ENCODE assay signal across 9 cellular contexts in genomic region chr22:50325444-50326224, GRCh38. TPM values are rescaled to one million over a fixed set of nuclear protein-coding genes. Genes with fewer than 3 reads are reported as not detected.
DNase-seq lines count a peak whose midpoint lies in the region; ATAC-seq and TF ChIP-seq lines count a peak whose summit lies in the region.
"Had no signal": no experiment of that assay in that cellular context is flagged by ENCODE, and none has a peak within 500 bp of the region (broad histone marks: within the 10 kb centered on the region; RNA-seq: fewer than 3 reads in every experiment).

No MANE protein-coding gene starts in this region.

- H3K23ac ChIP-seq in IMR-90 (ENCODE audit: low read depth, low read length): no peak overlapping the region

- H3K9me1 ChIP-seq in IMR-90 (ENCODE audit: insufficient read depth, low read length): peaks cover 7% of the 10 kb centered on the region

- H2BK120ac ChIP-seq in IMR-90 (ENCODE audit: low read depth, low read length): no peak overlapping the region

- H3K36me3 ChIP-seq in IMR-90 (ENCODE audit: control insufficient read depth, insufficient read depth, low read length): no peaks in the 10 kb centered on the region

- no peaks in the 10 kb centered on the region; the same call in 1 of the 2 replicates for H3K27me3 ChIP-seq in IMR-90 (ENCODE audit: control insufficient read depth, insufficient read depth, low read length)

- H3K18ac ChIP-seq in IMR-90 (ENCODE audit: low read depth, low read length): no peak overlapping the region

- intact Hi-C loops in IMR-90 (cut with micrococcal nuclease): loop anchor here (2.0 to 5.0 kb wide), 4 partner anchors 19 to 73 kb away; partner anchors contain the start of genes MAPK11 and PLXNB2

- H2AK9ac ChIP-seq in IMR-90 (replicated peaks; ENCODE audit: low read depth, low read length, poor library complexity): peak overlapping the region; percentile 92

- no peak overlapping the region for H3K56ac ChIP-seq in IMR-90 (ENCODE audit: extremely low read depth, insufficient read depth, low read length)

- no peak overlapping the region for H3K27ac ChIP-seq in IMR-90 (ENCODE audit: insufficient read depth, low read length)

- dilution Hi-C loops in IMR-90 (cut with HindIII; ENCODE audit: low sequenced_read_pairs, unreplicated experiment): no loop called here

- peak overlapping the region; percentile 93 for H3K4me3 Mint-ChIP-seq in neural crest cell

- H2BK5ac ChIP-seq in IMR-90 (ENCODE audit: low read depth, low read length, poor library complexity, severe bottlenecking): no peak overlapping the region

- no peak for TF ChIP-seq RAD21 in IMR-90 (IDR thresholded peaks at IDR 0.05; ENCODE audit: low read length)

- H2AK5ac ChIP-seq in IMR-90 (ENCODE audit: low read depth, low read length): no peak overlapping the region

- peak overlapping the region; percentile 89; the same call in 1 of the 2 replicates for H3K4me2 ChIP-seq in IMR-90 (ENCODE audit: low read depth, low read length)

- no peak overlapping the region for H4K91ac ChIP-seq in IMR-90 (ENCODE audit: insufficient read depth, low read depth, low read length)

- BruUV-seq in IMR-90 (replicated peaks; lab: Mats Ljungman, UMichigan): no TSS peak

- TF ChIP-seq CTCF in IMR-90 (conservative IDR thresholded peaks at IDR 0.05; ENCODE audit: low read depth, low read length) (no peak), choroid plexus epithelial cell (conservative IDR thresholded peaks at IDR 0.05; ENCODE audit: low read depth, low read length) (no peak), neural crest cell (conservative IDR thresholded peaks at IDR 0.05) (no peak)

- H3K9me3 Mint-ChIP-seq in neural crest cell: no peaks in the 10 kb centered on the region

- H3K9ac ChIP-seq in IMR-90 (ENCODE audit: low read depth, low read length): peak overlapping the region; percentile 79

- H4K5ac ChIP-seq in IMR-90 (ENCODE audit: low read depth, low read length): no peak overlapping the region

- no peak overlapping the region; the same call in 1 of the 2 replicates for H3K4ac ChIP-seq in IMR-90 (ENCODE audit: low read depth, low read length)

- 86% methylated on average over 1 of the region's 19 CpGs; no CpG with 5 or more reads in 1 of the 2 experiments for WGBS in IMR-90 (ENCODE audit: extremely low coverage in 2 of 2, insufficient read length in 1 of 2), 2 experiments

- H4K8ac ChIP-seq in IMR-90 (ENCODE audit: low read depth in 2 of 2, low read length in 2 of 2): 0 out of 4 replicates have a peak overlapping the region, but pooled peaks of 1 of the 2 experiments have one; percentile 54

- H2AFZ ChIP-seq in IMR-90 (replicated peaks; ENCODE audit: low read length, poor library complexity): peak overlapping the region; percentile 96

- POLR2A ChIA-PET in IMR-90 (lab: Charles Lee; ENCODE audit: unreplicated experiment): no interaction called here

- no peak overlapping the region; the same call in 1 of the 2 replicates for H3K14ac ChIP-seq in IMR-90 (replicated peaks; ENCODE audit: low read depth, low read length)

- H3K36me3 Mint-ChIP-seq in neural crest cell (ENCODE audit: low read depth): no peaks in the 10 kb centered on the region

- H2BK15ac ChIP-seq in IMR-90 (ENCODE audit: low read depth, low read length): no peak overlapping the region

- no peaks in the 10 kb centered on the region for H4K20me1 ChIP-seq in IMR-90 (ENCODE audit: insufficient read depth, low read length)

- ATAC-seq in IMR-90 (ENCODE audit: low read depth): no peak
- ATAC-seq in HG03097 (IDR thresholded peaks at IDR 0.05; ENCODE audit: low FRiP score, unreplicated experiment): no peak
- no peak for ATAC-seq in GM21381 (IDR thresholded peaks at IDR 0.05; ENCODE audit: unreplicated experiment)

- H3K4me3 ChIP-seq in IMR-90 (ENCODE audit: insufficient read depth, low read depth, low read length) (peak overlapping the region; percentile 86; the same call in 1 of the 2 replicates), choroid plexus epithelial cell (ENCODE audit: low read depth, low read length) (peak overlapping the region; percentile 68)

- peak; percentile 18 for DNase-seq in COLO668 (lab: John Stamatoyannopoulos, UW; ENCODE audit: unreplicated experiment)
- DNase-seq in IMR-90: no peak
- no peak for DNase-seq in choroid plexus epithelial cell (ENCODE audit: low read depth)
- DNase-seq in neural crest cell (ENCODE audit: low read depth, low spot score): no peak
- no peak for DNase-seq in foreskin melanocyte
- DNase-seq in stimulated activated CD4-positive, alpha-beta T cell treated with anti-CD3 and anti-CD28 coated beads, Interleukin-2, amount 100 ng/mL, for 48 hours: no peak
- DNase-seq: NCI-H2171 treated with DMSO at 0.1 percent for 48 hours had no signal

- peak overlapping the region; percentile 95 for H3K27ac Mint-ChIP-seq in neural crest cell (ENCODE audit: unreplicated experiment)

- in situ Hi-C loops in IMR-90 (cut with MboI; ENCODE audit: low sequenced_read_pairs): loop anchor here (5.0 to 10.0 kb wide), 2 partner anchors 51 to 73 kb away; partner anchors contain the start of genes HDAC10 and MAPK11

- no peaks in the 10 kb centered on the region for H3K9me3 ChIP-seq in IMR-90 (ENCODE audit: control insufficient read depth, insufficient read depth, low read length)

- TF ChIP-seq POLR2A in IMR-90 (IDR thresholded peaks at IDR 0.05; ENCODE audit: low read depth, low read length): no peak

- peaks cover 15% of the 10 kb centered on the region for H3K4me1 Mint-ChIP-seq in neural crest cell

- peaks cover 11 to 26% of the 10 kb centered on the region in 2 experiments for H3K79me1 ChIP-seq in IMR-90 (ENCODE audit: low read depth in 1 of 2, low read length in 2 of 2)

- CTCF ChIA-PET in IMR-90 (lab: Yijun Ruan, JAX): interaction anchor here (0.9 kb wide), 1 partner anchor 17 kb away, joined by 3 read pairs; no protein-coding TSS in a partner anchor

- H3K27me3 Mint-ChIP-seq in neural crest cell (ENCODE audit: low read depth): peaks cover 2% of the 10 kb centered on the region

- H2BK20ac ChIP-seq in IMR-90 (ENCODE audit: low read depth, low read length): no peak overlapping the region

- H3K4me1 ChIP-seq in IMR-90 (ENCODE audit: control insufficient read depth, insufficient read depth, low read length): peaks cover 6% of the 10 kb centered on the region

TF ChIP-seq in IMR-90, 13 proteins besides CTCF, POLR2A, EP300 and RAD21:
- TF ChIP-seq NFE2L2 (IDR thresholded peaks at IDR 0.05; ENCODE audit: low read depth, low read length): no peak
- no peak for TF ChIP-seq MAZ (IDR thresholded peaks at IDR 0.05; ENCODE audit: borderline replicate concordance, low read depth, low read length)
- TF ChIP-seq FOS (IDR thresholded peaks at IDR 0.05; ENCODE audit: low read depth, low read length): no peak

RNA-seq across cellular contexts. Expression of gene DENND6B, which starts 1.2 kb away (rescaled TPM):
- total RNA-seq in IMR-90 (2012; rRNA removed) (0.36 and 0.56 TPM in 2 replicates), neural crest cell (18.8 and 22.0 TPM in 2 replicates)
- 4.9 and 5.3 TPM in 2 replicates for polyA plus RNA-seq in IMR-90 (2012; rRNA removed)
- 3.0 and 4.6 TPM in 2 replicates for polyA plus RNA-seq in IMR-90 (2012; cell fraction: cytosol; rRNA removed)
- polyA plus RNA-seq in IMR-90 (2012; cell fraction: nucleus; rRNA removed; ENCODE audit: low replicate concordance): 15.5 and 36.4 TPM in 2 replicates

RNA-seq across cellular contexts. Expression of gene PPP6R2, which starts 17.5 kb away (rescaled TPM):
- total RNA-seq in IMR-90 (2012; rRNA removed) (49.4 and 51.6 TPM in 2 replicates), neural crest cell (54.8 and 55.9 TPM in 2 replicates)
- polyA plus RNA-seq in IMR-90 (2012; rRNA removed): 46.9 and 49.2 TPM in 2 replicates
- 42.4 and 51.0 TPM in 2 replicates for polyA plus RNA-seq in IMR-90 (2012; cell fraction: cytosol; rRNA removed)
- 130 and 243 TPM in 2 replicates for polyA plus RNA-seq in IMR-90 (2012; cell fraction: nucleus; rRNA removed; ENCODE audit: low replicate concordance)

RNA-seq across cellular contexts. Expression of gene PLXNB2, which starts 18.2 kb away (rescaled TPM):
- total RNA-seq in IMR-90 (2012; rRNA removed) (73.1 and 84.7 TPM in 2 replicates), neural crest cell (128 and 130 TPM in 2 replicates)
- polyA plus RNA-seq in IMR-90 (2012; rRNA removed): 202 and 220 TPM in 2 replicates
- polyA plus RNA-seq in IMR-90 (2012; cell fraction: cytosol; rRNA removed): 120 and 220 TPM in 2 replicates
- polyA plus RNA-seq in IMR-90 (2012; cell fraction: nucleus; rRNA removed; ENCODE audit: low replicate concordance): 452 and 943 TPM in 2 replicates

RNA-seq across cellular contexts. Expression of gene MAPK11, which starts 55.5 kb away (rescaled TPM):
- total RNA-seq in IMR-90 (2012; rRNA removed) (7.5 and 8.1 TPM in 2 replicates), neural crest cell (15.9 and 16.3 TPM in 2 replicates)
- polyA plus RNA-seq in IMR-90 (2012; rRNA removed): 14.4 and 16.6 TPM in 2 replicates
- 11.1 and 14.2 TPM in 2 replicates for polyA plus RNA-seq in IMR-90 (2012; cell fraction: cytosol; rRNA removed)
- polyA plus RNA-seq in IMR-90 (2012; cell fraction: nucleus; rRNA removed; ENCODE audit: low replicate concordance): 42.0 and 90.5 TPM in 2 replicates

Comparison
In these comparisons a context has a peak if more than half of its experiments do, and no peak if none do; other contexts are left out.
1. RNA of gene DENND6B, which starts 1.2 kb away (total RNA-seq): 18.8 to 22.0 TPM in neural crest cell; 0.36 to 0.56 TPM in IMR-90; every median in the first group is over 10 times any median in the second.